19 cellular contexts compared by ENCODE assay signal in genomic region chr1:53139911-53140310, GRCh38. TPM values are rescaled to one million over a fixed set of nuclear protein-coding genes. Genes with fewer than 3 reads are reported as not detected.
A peak's percentile ranks its signal among the peaks of the same experiment; 100 is the strongest.
DNase-seq lines count a peak whose midpoint lies in the region; ATAC-seq and TF ChIP-seq lines count a peak whose summit lies in the region.
"Had no signal": no experiment of that assay in that cellular context is flagged by ENCODE, and none has a peak within 500 bp of the region (broad histone marks: within the 10 kb centered on the region; RNA-seq: fewer than 3 reads in every experiment).

No MANE protein-coding gene starts in this region.

- H2AFZ ChIP-seq in GM23338 = no peak overlapping the region
- H2AFZ ChIP-seq: parathyroid adenoma had no signal

- H3K9me3 Mint-ChIP-seq in nephron progenitor cell = peaks cover 21% of the 10 kb centered on the region
- peaks cover 11% of the 10 kb centered on the region for H3K9me3 Mint-ChIP-seq in activated T-helper 2 cell treated with anti-CD3 and anti-CD28 coated beads, Interferon-gamma antibody, Interleukin-2, Interleukin-4, amounts not matched to agents 10 μg/mL and 5 μg/mL and 100 μg/mL, durations not matched to agents 14 hours and 24 hours and 36 hours
- H3K9me3 Mint-ChIP-seq in GM23338 = peaks cover 19% of the 10 kb centered on the region

- peaks cover 17% of the 10 kb centered on the region for H3K4me1 ChIP-seq in rectal smooth muscle tissue (ENCODE audit: control insufficient read depth, insufficient read depth, low read length)
- no peaks in the 10 kb centered on the region for H3K4me1 ChIP-seq in GM23338 (ENCODE audit: insufficient read depth)
- H3K4me1 ChIP-seq: BLaER1 treated with 17β-estradiol and CSF1 and Interleukin-3, amounts not matched to agents 10 nM and 100 nM; parathyroid adenoma had no signal

- H3K27me3 Mint-ChIP-seq in nephron progenitor cell (ENCODE audit: low read depth, poor library complexity) = no peaks in the 10 kb centered on the region
- no peaks in the 10 kb centered on the region for H3K27me3 Mint-ChIP-seq in activated T-helper 2 cell treated with anti-CD3 and anti-CD28 coated beads, Interferon-gamma antibody, Interleukin-2, Interleukin-4, amounts not matched to agents 10 μg/mL and 5 μg/mL and 100 μg/mL, durations not matched to agents 14 hours and 24 hours and 36 hours (ENCODE audit: low read depth)
- H3K27me3 Mint-ChIP-seq in GM23338 (ENCODE audit: insufficient read depth, low read depth, poor library complexity) = peaks cover 11% of the 10 kb centered on the region

- H3K79me2 ChIP-seq in GM23338 (replicated peaks; ENCODE audit: insufficient read depth) = no peaks in the 10 kb centered on the region
- H3K79me2 ChIP-seq: parathyroid adenoma had no signal

- no peak for ATAC-seq in GM23338
- ATAC-seq: HCT116 had no signal

- H3K4me2 ChIP-seq in GM23338 = no peak overlapping the region
- H3K4me2 ChIP-seq: BLaER1 treated with 17β-estradiol and CSF1 and Interleukin-3, amounts not matched to agents 10 nM and 100 nM had no signal

- H3K4me3 Mint-ChIP-seq in nephron progenitor cell = no peak overlapping the region
- no peak overlapping the region for H3K4me3 Mint-ChIP-seq in activated T-helper 2 cell treated with anti-CD3 and anti-CD28 coated beads, Interferon-gamma antibody, Interleukin-2, Interleukin-4, amounts not matched to agents 10 μg/mL and 5 μg/mL and 100 μg/mL, durations not matched to agents 14 hours and 24 hours and 36 hours (ENCODE audit: low read depth)
- no peak overlapping the region for H3K4me3 Mint-ChIP-seq in GM23338
- H3K4me3 Mint-ChIP-seq: activated naive CD4-positive, alpha-beta T cell treated with anti-CD3 and anti-CD28 coated beads, Interleukin-2, amount 10 ng/mL, durations not matched to agents 7 days and 5 days; memory B cell had no signal

- intact Hi-C loops in activated T-helper 2 cell treated with anti-CD3 and anti-CD28 coated beads, Interferon-gamma antibody, Interleukin-2, Interleukin-4, amounts not matched to agents 10 μg/mL and 5 μg/mL and 100 μg/mL, durations not matched to agents 14 hours and 24 hours and 36 hours (cut with micrococcal nuclease) = no loop called here

- H3K4me3 ChIP-seq in WERI-Rb-1 (ENCODE audit: low read depth, low read length) = peak overlapping the region; percentile 66
- no peak overlapping the region for H3K4me3 ChIP-seq in rectal smooth muscle tissue (ENCODE audit: low read length)
- H3K4me3 ChIP-seq in GM23338 = no peak overlapping the region
- H3K4me3 ChIP-seq: BLaER1 treated with 17β-estradiol and CSF1 and Interleukin-3, amounts not matched to agents 10 nM and 100 nM had no signal

- H3K9ac ChIP-seq in rectal smooth muscle tissue (ENCODE audit: low read length) = no peak overlapping the region
- H3K9ac ChIP-seq: BLaER1 treated with 17β-estradiol and CSF1 and Interleukin-3, amounts not matched to agents 10 nM and 100 nM; parathyroid adenoma had no signal

- no peaks in the 10 kb centered on the region for H3K9me2 ChIP-seq in GM23338 (ENCODE audit: insufficient read depth)

- H3K4me1 Mint-ChIP-seq in nephron progenitor cell = peaks cover 13% of the 10 kb centered on the region
- H3K4me1 Mint-ChIP-seq in activated T-helper 2 cell treated with anti-CD3 and anti-CD28 coated beads, Interferon-gamma antibody, Interleukin-2, Interleukin-4, amounts not matched to agents 10 μg/mL and 5 μg/mL and 100 μg/mL, durations not matched to agents 14 hours and 24 hours and 36 hours (ENCODE audit: low read depth) = no peaks in the 10 kb centered on the region
- H3K4me1 Mint-ChIP-seq in GM23338 = 0 out of 3 replicates have a peak, but pooled peaks cover 3% of the 10 kb centered on the region
- H3K4me1 Mint-ChIP-seq: activated naive CD4-positive, alpha-beta T cell treated with anti-CD3 and anti-CD28 coated beads, Interleukin-2, amount 10 ng/mL, durations not matched to agents 7 days and 5 days; memory B cell had no signal

- peaks cover 8% of the 10 kb centered on the region for H3K36me3 Mint-ChIP-seq in nephron progenitor cell (ENCODE audit: low read depth)
- no peaks in the 10 kb centered on the region for H3K36me3 Mint-ChIP-seq in activated T-helper 2 cell treated with anti-CD3 and anti-CD28 coated beads, Interferon-gamma antibody, Interleukin-2, Interleukin-4, amounts not matched to agents 10 μg/mL and 5 μg/mL and 100 μg/mL, durations not matched to agents 14 hours and 24 hours and 36 hours (ENCODE audit: low read depth)
- H3K36me3 Mint-ChIP-seq in GM23338 (ENCODE audit: low read depth) = peaks cover 9% of the 10 kb centered on the region
- H3K36me3 Mint-ChIP-seq: activated naive CD4-positive, alpha-beta T cell treated with anti-CD3 and anti-CD28 coated beads, Interleukin-2, amount 10 ng/mL, durations not matched to agents 7 days and 5 days had no signal

- peaks cover 49% of the 10 kb centered on the region for H3K36me3 ChIP-seq in WERI-Rb-1
- no peaks in the 10 kb centered on the region for H3K36me3 ChIP-seq in rectal smooth muscle tissue (ENCODE audit: control insufficient read depth, insufficient read depth, low read length)
- no peaks in the 10 kb centered on the region for H3K36me3 ChIP-seq in GM23338 (ENCODE audit: insufficient read depth)

- H4K20me1 ChIP-seq in GM23338 (replicated peaks; ENCODE audit: insufficient read depth) = no peaks in the 10 kb centered on the region
- H4K20me1 ChIP-seq: BLaER1 treated with 17β-estradiol and CSF1 and Interleukin-3, amounts not matched to agents 10 nM and 100 nM had no signal

- H3K9me3 ChIP-seq in WERI-Rb-1 (ENCODE audit: severe bottlenecking) = no peaks in the 10 kb centered on the region

- H3F3A ChIP-seq in GM23338 (replicated peaks; ENCODE audit: low read depth) = no peaks in the 10 kb centered on the region

- H3K27ac Mint-ChIP-seq in nephron progenitor cell (no peak overlapping the region), GM23338 (no peak overlapping the region)
- no peak overlapping the region for H3K27ac Mint-ChIP-seq in activated T-helper 2 cell treated with anti-CD3 and anti-CD28 coated beads, Interferon-gamma antibody, Interleukin-2, Interleukin-4, amounts not matched to agents 10 μg/mL and 5 μg/mL and 100 μg/mL, durations not matched to agents 14 hours and 24 hours and 36 hours
- H3K27ac Mint-ChIP-seq: activated naive CD4-positive, alpha-beta T cell treated with anti-CD3 and anti-CD28 coated beads, Interleukin-2, amount 10 ng/mL, durations not matched to agents 7 days and 5 days; memory B cell had no signal

- no peaks in the 10 kb centered on the region for H3K27me3 ChIP-seq in WERI-Rb-1 (ENCODE audit: insufficient read depth, low read depth, severe bottlenecking)
- no peaks in the 10 kb centered on the region for H3K27me3 ChIP-seq in rectal smooth muscle tissue (ENCODE audit: control insufficient read depth, insufficient read depth, low read length)
- H3K27me3 ChIP-seq in GM23338 (ENCODE audit: insufficient read depth) = no peaks in the 10 kb centered on the region
- H3K27me3 ChIP-seq: BLaER1 treated with 17β-estradiol and CSF1 and Interleukin-3, amounts not matched to agents 10 nM and 100 nM had no signal

- DNase-seq in DMS53 (lab: John Stamatoyannopoulos, UW) = peak; percentile 26
- no peak for DNase-seq in WERI-Rb-1
- peak; percentile 42 for DNase-seq in fibroblast of gingiva (ENCODE audit: low read depth)
- DNase-seq in NCI-H510A (lab: John Stamatoyannopoulos, UW) = no peak
- DNase-seq in nephron progenitor cell = no peak
- DNase-seq in activated T-helper 2 cell treated with anti-CD3 and anti-CD28 coated beads, Interferon-gamma antibody, Interleukin-2, Interleukin-4, amounts not matched to agents 10 μg/mL and 5 μg/mL and 100 μg/mL, durations not matched to agents 14 hours and 24 hours and 36 hours (ENCODE audit: low spot score) = no peak
- no peak for DNase-seq in GM23338 (ENCODE audit: low spot score)
- DNase-seq: activated naive CD4-positive, alpha-beta T cell treated with anti-CD3 and anti-CD28 coated beads, Interleukin-2, amount 10 ng/mL, durations not matched to agents 7 days and 5 days; GDM1; NCI-H1092; SHP77; stimulated activated CD4-positive, alpha-beta T cell treated with anti-CD3 and anti-CD28 coated beads, Interleukin-4, amount 100 ng/mL, for 24 hours; stimulated activated naive CD4-positive, alpha-beta T cell had no signal

- TF ChIP-seq CTCF in WERI-Rb-1 (IDR thresholded peaks at IDR 0.05; ENCODE audit: low read depth, low read length) (no peak), nephron progenitor cell (IDR thresholded peaks at IDR 0.05) (no peak), GM23338 (conservative IDR thresholded peaks at IDR 0.05; ENCODE audit: low read depth in 2 of 2) (no peak)

- H3K27ac ChIP-seq in WERI-Rb-1 (peak overlapping the region; percentile 90), rectal smooth muscle tissue (ENCODE audit: low read depth, low read length) (peak overlapping the region; percentile 43), GM23338 (ENCODE audit: low read depth) (no peak overlapping the region)
- H3K27ac ChIP-seq: BLaER1 treated with 17β-estradiol and CSF1 and Interleukin-3, amounts not matched to agents 10 nM and 100 nM; parathyroid adenoma had no signal

TF ChIP-seq in GM23338, 12 proteins besides CTCF, POLR2A, EP300 and RAD21:
- no peak for TF ChIP-seq POLR2AphosphoS5 (IDR thresholded peaks at IDR 0.05; ENCODE audit: low read depth)

RNA-seq across cellular contexts. Expression of gene SLC1A7, which starts 2.5 kb away (rescaled TPM):
- total RNA-seq in activated T-helper 2 cell treated with anti-CD3 and anti-CD28 coated beads, Interferon-gamma antibody, Interleukin-2, Interleukin-4, amounts not matched to agents 10 μg/mL and 5 μg/mL and 100 μg/mL, durations not matched to agents 14 hours and 24 hours and 36 hours = not detected in 2 replicates
- not detected in 2 replicates for total RNA-seq in GM23338 (2014; rRNA removed; shearing (Covaris generic))
- polyA plus RNA-seq in GM23338 (2016; fragmentation: Nextera tagmentation; extraction: Ambion mirVana) = not detected in 2 replicates
- total RNA-seq: NCI-H460 had no signal

RNA-seq across cellular contexts. Expression of gene CPT2, which starts 56.7 kb away (rescaled TPM):
- 23.3 and 25.3 TPM in 2 replicates for total RNA-seq in activated T-helper 2 cell treated with anti-CD3 and anti-CD28 coated beads, Interferon-gamma antibody, Interleukin-2, Interleukin-4, amounts not matched to agents 10 μg/mL and 5 μg/mL and 100 μg/mL, durations not matched to agents 14 hours and 24 hours and 36 hours
- 30.6 and 30.9 TPM in 2 replicates for total RNA-seq in GM23338 (2014; rRNA removed; shearing (Covaris generic))
- 9.6 and 11.2 TPM in 2 replicates for polyA plus RNA-seq in GM23338 (2016; fragmentation: Nextera tagmentation; extraction: Ambion mirVana)

Comparison
In these comparisons a context has a peak if more than half of its experiments do, and no peak if none do; other contexts are left out.
1. DNase-seq: peak in DMS53 (single experiment) and fibroblast of gingiva (single experiment); none in WERI-Rb-1 (single experiment), NCI-H510A (single experiment), nephron progenitor cell (single experiment), activated T-helper 2 cell treated with anti-CD3 and anti-CD28 coated beads, Interferon-gamma antibody, Interleukin-2, Interleukin-4, amounts not matched to agents 10 μg/mL and 5 μg/mL and 100 μg/mL, durations not matched to agents 14 hours and 24 hours and 36 hours (single experiment) and GM23338 (single experiment).